ENCODE assay signal across 9 cellular contexts in genomic region chr1:119648620-119649004, GRCh38. TPM values are rescaled to one million over a fixed set of nuclear protein-coding genes. Genes with fewer than 3 reads are reported as not detected.
A peak's percentile ranks its signal among the peaks of the same experiment; 100 is the strongest.
DNase-seq lines count a peak whose midpoint lies in the region; ATAC-seq, FAIRE-seq and TF ChIP-seq lines count a peak whose summit lies in the region.
"Had no signal": no experiment of that assay in that cellular context is flagged by ENCODE, and none has a peak within 500 bp of the region (broad histone marks: within the 10 kb centered on the region; RNA-seq: fewer than 3 reads in every experiment).

No MANE protein-coding gene starts in this region.

- no peaks in the 10 kb centered on the region for H3K27me3 ChIP-seq in GM12878 (replicated peaks in 1 of 2; ENCODE audit: control insufficient read depth in 2 of 2, insufficient read depth in 2 of 2, low read length in 1 of 2)
- no peaks in the 10 kb centered on the region for H3K27me3 ChIP-seq in tibial artery

- no peak for DNase-seq in activated naive CD4-positive, alpha-beta T cell treated with anti-CD3 and anti-CD28 coated beads for 36 hours
- no peak for DNase-seq in activated naive CD4-positive, alpha-beta T cell treated with Interleukin-2 at 50 U/mL for 16 hours
- DNase-seq in GM12878 (ENCODE audit: low read depth, low spot score) (no peak), lower leg skin (ENCODE audit: low spot score in 2 of 2) (no peak), tibial artery (no peak)
- DNase-seq: DND-41 had no signal

- peak overlapping the region; percentile 86 for H2AFZ ChIP-seq in GM12878 (ENCODE audit: control insufficient read depth, low read depth, low read length)

- H3K4me2 ChIP-seq in GM12878 (ENCODE audit: control insufficient read depth, insufficient read depth), result peak overlapping the region; percentile 96

- TSS peak; percentile 76 for BruUV-seq in GM12878 (replicated peaks; lab: Mats Ljungman, UMichigan)

- H3K36me3 Mint-ChIP-seq in activated naive CD4-positive, alpha-beta T cell treated with anti-CD3 and anti-CD28 coated beads for 36 hours (ENCODE audit: low read depth), result no peaks in the 10 kb centered on the region

- H3K36me3 ChIP-seq in GM12878 (ENCODE audit: control insufficient read depth in 2 of 2, insufficient read depth in 2 of 2, low read length in 1 of 2), result no peaks in the 10 kb centered on the region
- H3K36me3 ChIP-seq in tibial artery, result no peaks in the 10 kb centered on the region

- no peak for ATAC-seq in GM12878
- ATAC-seq in HG02852 (IDR thresholded peaks at IDR 0.05; ENCODE audit: unreplicated experiment), result no peak
- no peak for ATAC-seq in GM19455 (IDR thresholded peaks at IDR 0.05; ENCODE audit: unreplicated experiment)
- ATAC-seq in GM18502 (IDR thresholded peaks at IDR 0.05; ENCODE audit: poor library complexity, unreplicated experiment), result no peak

- peak overlapping the region; percentile 90 for H3K4me3 ChIP-seq in GM12878
- peak overlapping the region; percentile 98 for H3K4me3 ChIP-seq in lower leg skin (ENCODE audit: low read depth, poor library complexity, severe bottlenecking)
- H3K4me3 ChIP-seq in tibial artery, result peak overlapping the region; percentile 79 to 98

- peaks cover 20% of the 10 kb centered on the region for H3K4me1 Mint-ChIP-seq in activated naive CD4-positive, alpha-beta T cell treated with anti-CD3 and anti-CD28 coated beads for 36 hours (ENCODE audit: low read depth)

- SMC1A ChIA-PET in GM12878 (lab: Charles Lee; ENCODE audit: uncharacterized antibody, unreplicated experiment), result interaction anchor here (1.1 to 14.4 kb wide), 3 partner anchors 13 to 30 kb away, joined by 3 to 163 read pairs (median 11); no protein-coding TSS in a partner anchor

- CTCF ChIA-PET in activated naive CD4-positive, alpha-beta T cell treated with anti-CD3 and anti-CD28 coated beads for 36 hours (lab: Charles Lee), result interaction anchor here (1.2 to 2.1 kb wide), 4 partner anchors 26 to 160 kb away, joined by 3 to 15 read pairs (median 4); no protein-coding TSS in a partner anchor
- CTCF ChIA-PET in GM12878 (lab: Yijun Ruan, JAX), result interaction anchor here (1.1 to 10.7 kb wide), 6 partner anchors 13 to 37 kb away, joined by 4 to 87 read pairs (median 9); no protein-coding TSS in a partner anchor

- H3K27ac Mint-ChIP-seq in activated naive CD4-positive, alpha-beta T cell treated with anti-CD3 and anti-CD28 coated beads for 36 hours, result no peak overlapping the region

- 33% methylated on average over 10 of the region's 10 CpGs for WGBS in GM12878 (ENCODE audit: insufficient coverage, insufficient replicate concordance, low lambda C conversion rate, missing lambda C conversion rate)
- WGBS in lower leg skin, 2 donors, result 7 to 9% methylated on average over 10 of the region's 10 CpGs

- H3K9ac ChIP-seq in GM12878 (ENCODE audit: control insufficient read depth, insufficient read depth, low read length), result peak overlapping the region; percentile 31; the same call in 1 of the 2 replicates

- intact Hi-C loops in activated naive CD4-positive, alpha-beta T cell treated with anti-CD3 and anti-CD28 coated beads for 36 hours (cut with micrococcal nuclease), result loop anchor here (2.0 kb wide), 1 partner anchor 62 kb away; the partner anchor contains the start of gene PHGDH
- intact Hi-C loops in GM12878 (cut with micrococcal nuclease; ENCODE audit: unreplicated experiment), result loop anchor here (2.0 to 5.0 kb wide), 2 partner anchors 14 to 36 kb away; no protein-coding TSS in a partner anchor
- intact Hi-C loops in lower leg skin (cut with DNase I; ENCODE audit: low total_unique reads), result no loop called here
- intact Hi-C loops in tibial artery (cut with DNase I; ENCODE audit: low total_unique reads), result loop anchor here (2.0 kb wide), 1 partner anchor 16 kb away; no protein-coding TSS in a partner anchor

- no peak for FAIRE-seq in GM12878 (lab: Jason Lieb, UNC)

- no peaks in the 10 kb centered on the region for H4K20me1 ChIP-seq in GM12878 (ENCODE audit: control insufficient read depth, insufficient read depth)

- H3K4me3 Mint-ChIP-seq in activated naive CD4-positive, alpha-beta T cell treated with anti-CD3 and anti-CD28 coated beads for 36 hours, result peak overlapping the region; percentile 73

- H3K4me1 ChIP-seq in GM12878 (ENCODE audit: control insufficient read depth, insufficient read depth, low read length), result no peaks in the 10 kb centered on the region; the same call in 1 of the 2 replicates
- peaks cover 0 to 13% (median 7%) of the 10 kb centered on the region in 4 donors for H3K4me1 ChIP-seq in tibial artery

- H3K27ac ChIP-seq in GM12878 (ENCODE audit: control insufficient read depth, insufficient read depth) (no peak overlapping the region), tibial artery (peak overlapping the region; percentile 81 to 89)

- POLR2A ChIA-PET in GM12878 (lab: Charles Lee), result interaction anchor here (1.6 to 1.9 kb wide), 3 partner anchors 8 to 13 kb away, joined by 4 to 11 read pairs (median 10); no protein-coding TSS in a partner anchor

- no peaks in the 10 kb centered on the region for H3K9me3 Mint-ChIP-seq in activated naive CD4-positive, alpha-beta T cell treated with anti-CD3 and anti-CD28 coated beads for 36 hours

- H3K27me3 Mint-ChIP-seq in activated naive CD4-positive, alpha-beta T cell treated with anti-CD3 and anti-CD28 coated beads for 36 hours (ENCODE audit: low read depth), result peaks cover 63% of the 10 kb centered on the region

- in situ Hi-C loops in GM12878 (cut with MboI), result no loop called here

- no peak for TF ChIP-seq CTCF in GM12878 (IDR thresholded peaks at IDR 0.05 in 2 of 3, conservative IDR thresholded peaks at IDR 0.05 in 1 of 3; ENCODE audit: control insufficient read depth in 2 of 3, extremely low read depth in 1 of 3, insufficient read depth in 1 of 3, low read depth in 3 of 3, low read length in 3 of 3)
- no peak for TF ChIP-seq CTCF in lower leg skin (IDR thresholded peaks at IDR 0.05)
- no peak for TF ChIP-seq CTCF in tibial artery (IDR thresholded peaks at IDR 0.05)

- no peak for TF ChIP-seq EP300 in GM12878 (IDR thresholded peaks at IDR 0.05; ENCODE audit: borderline replicate concordance in 1 of 2, control insufficient read depth in 1 of 2, low read depth in 2 of 2, low read length in 2 of 2)

- no peaks in the 10 kb centered on the region; the same call in 1 of the 2 replicates for H3K79me2 ChIP-seq in GM12878 (ENCODE audit: control insufficient read depth, insufficient read depth, low read length)

- TF ChIP-seq POLR2A in GM12878 (IDR thresholded peaks at IDR 0.05; ENCODE audit: low read depth, low read length) (no peak), lower leg skin (IDR thresholded peaks at IDR 0.05) (no peak)

- H3K9me3 ChIP-seq in GM12878 (replicated peaks; ENCODE audit: control insufficient read depth, insufficient read depth, low read length) (no peaks in the 10 kb centered on the region), tibial artery (no peaks in the 10 kb centered on the region)

- no peak for TF ChIP-seq RAD21 in GM12878 (IDR thresholded peaks at IDR 0.05; ENCODE audit: insufficient read depth, low read depth, low read length)

- RAD21 ChIA-PET in GM12878 (lab: Charles Lee; ENCODE audit: unreplicated experiment), result interaction anchor here (0.8 to 6.1 kb wide), 7 partner anchors 8 to 37 kb away, joined by 3 to 74 read pairs (median 4); no protein-coding TSS in a partner anchor

TF ChIP-seq in GM12878, 131 proteins besides CTCF, POLR2A, EP300 and RAD21 (continues in another document):
- TF ChIP-seq NRF1 (conservative IDR thresholded peaks at IDR 0.05; ENCODE audit: low read depth, low read length), result no peak
- no peak for TF ChIP-seq SIX5 (IDR thresholded peaks at IDR 0.05; ENCODE audit: low read depth, low read length, severe bottlenecking)
- TF ChIP-seq BCLAF1 (IDR thresholded peaks at IDR 0.05), result no peak

RNA-seq across cellular contexts. Expression of gene ZNF697, which starts 0.5 kb away (rescaled TPM):
- under 1 TPM; 0.41 to 0.59 TPM for total RNA-seq in activated naive CD4-positive, alpha-beta T cell treated with anti-CD3 and anti-CD28 coated beads for 36 hours
- total RNA-seq in GM12878 (2013; cell fraction: nucleolus; rRNA removed), result 1.7 and 2.1 TPM in 2 replicates
- total RNA-seq in GM12878 (2014; rRNA removed) (3.9 and 4.3 TPM in 2 replicates), GM12878 (2014; rRNA removed; fragmentation: Illumina TruSeq; extraction: Trizol) (3.7 and 3.8 TPM in 2 replicates), GM12878 (2021) (4.8 and 5.9 TPM in 2 replicates), lower leg skin (1 to 10 TPM; 2.3 to 5.4 (median 3.6) TPM)
- 0.50 TPM for polyA plus RNA-seq in GM12878 (2011; ENCODE audit: low read depth)
- polyA plus RNA-seq in GM12878 (2011; rRNA removed) (3.4 and 4.8 TPM in 2 replicates), GM12878 (2014; fragmentation: Illumina TruSeq; extraction: Trizol) (2.8 and 3.7 TPM in 2 replicates), GM12878 (2014; fragmentation: Nextera tagmentation; extraction: Ambion mirVana) (under 1 TPM; 0.74 to 0.99 TPM), GM12878 (2014; rRNA removed) (2.4 and 3.1 TPM in 2 replicates), GM12878 (2016; fragmentation: Nextera tagmentation; extraction: Ambion mirVana) (under 1 TPM; 0.48 to 0.60 TPM)
- polyA plus RNA-seq in GM12878 (2011; cell fraction: cytosol; rRNA removed), result 1.9 and 2.0 TPM in 2 replicates
- 3.5 and 5.1 TPM in 2 replicates for polyA plus RNA-seq in GM12878 (2011; cell fraction: nucleus; rRNA removed)
- polyA plus RNA-seq in GM12878 (2012), result 0.60 and 1.0 TPM in 2 replicates
- 4.3 and 4.5 TPM in 2 replicates for polyA minus RNA-seq in GM12878 (2011; rRNA and poly(A)+ RNA removed)
- 2.2 and 2.9 TPM in 2 replicates for polyA minus RNA-seq in GM12878 (2011; cell fraction: cytosol; rRNA and poly(A)+ RNA removed)
- polyA minus RNA-seq in GM12878 (2011; cell fraction: nucleus; rRNA and poly(A)+ RNA removed), result 3.9 and 6.5 TPM in 2 replicates
